ENCODE assay signal across 1 cellular context in genomic region chr17:19507673-19508326, GRCh38.
TF ChIP-seq lines count a peak whose summit lies in the region.

No MANE protein-coding gene starts in this region.

TF ChIP-seq in GM12878, 131 proteins besides CTCF, POLR2A, EP300 and RAD21 (continued from another document and continues in another):
- TF ChIP-seq CBFB (IDR thresholded peaks at IDR 0.05; ENCODE audit: low read depth): 0 out of 2 replicates have a peak, but pooled peaks have one; percentile 54
- no peak for TF ChIP-seq HDAC2 (IDR thresholded peaks at IDR 0.05)
- TF ChIP-seq CREM (IDR thresholded peaks at IDR 0.05; ENCODE audit: low read depth): peak; percentile 50; the same call in 1 of the 2 replicates
- TF ChIP-seq RAD51 (IDR thresholded peaks at IDR 0.05): no peak
- no peak for TF ChIP-seq WRNIP1 (IDR thresholded peaks at IDR 0.05; ENCODE audit: borderline replicate concordance, low read depth, low read length)
- no peak for TF ChIP-seq BACH1 (IDR thresholded peaks at IDR 0.05; ENCODE audit: borderline replicate concordance)
- peak; percentile 66; the same call in 1 of the 2 replicates for TF ChIP-seq GABPA (IDR thresholded peaks at IDR 0.05; ENCODE audit: low read depth)
- no peak for TF ChIP-seq CHD4 (IDR thresholded peaks at IDR 0.05)
- 0 out of 3 replicates have a peak, but pooled peaks have one; percentile 21 for TF ChIP-seq POU2F2 (IDR thresholded peaks at IDR 0.05; ENCODE audit: borderline replicate concordance, low read depth, low read length)
- TF ChIP-seq RFX5 (IDR thresholded peaks at IDR 0.05; ENCODE audit: low read depth, low read length): no peak
- no peak for TF ChIP-seq GATAD2B (conservative IDR thresholded peaks at IDR 0.05; ENCODE audit: low read depth)
- TF ChIP-seq E2F8 (IDR thresholded peaks at IDR 0.05; ENCODE audit: low read depth, partially characterized antibody): peak; percentile 34
- no peak for TF ChIP-seq CREB1 (IDR thresholded peaks at IDR 0.05; ENCODE audit: low read depth)
- TF ChIP-seq, protein P1, sequence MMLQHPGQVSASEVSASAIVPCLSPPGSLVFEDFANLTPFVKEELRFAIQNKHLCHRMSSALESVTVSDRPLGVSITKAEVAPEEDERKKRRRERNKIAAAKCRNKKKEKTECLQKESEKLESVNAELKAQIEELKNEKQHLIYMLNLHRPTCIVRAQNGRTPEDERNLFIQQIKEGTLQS (IDR thresholded peaks at IDR 0.05; ENCODE audit: borderline replicate concordance, extremely low read depth, low read depth, low read length): no peak
- TF ChIP-seq SKIL (IDR thresholded peaks at IDR 0.05; ENCODE audit: low read depth, poor library complexity, severe bottlenecking): peak; percentile 51
- 0 out of 4 replicates have a peak, but pooled peaks of 1 of the 2 experiments have one; percentile 50 for TF ChIP-seq CEBPB (IDR thresholded peaks at IDR 0.05; ENCODE audit: borderline replicate concordance in 1 of 2, low read depth in 2 of 2, low read length in 2 of 2)
- no peak; the same call in 1 of the 2 replicates for TF ChIP-seq HCFC1 (IDR thresholded peaks at IDR 0.05; ENCODE audit: low read length)
- no peak for TF ChIP-seq CEBPZ (IDR thresholded peaks at IDR 0.05; ENCODE audit: low read depth, low read length)
- TF ChIP-seq, protein P2, sequence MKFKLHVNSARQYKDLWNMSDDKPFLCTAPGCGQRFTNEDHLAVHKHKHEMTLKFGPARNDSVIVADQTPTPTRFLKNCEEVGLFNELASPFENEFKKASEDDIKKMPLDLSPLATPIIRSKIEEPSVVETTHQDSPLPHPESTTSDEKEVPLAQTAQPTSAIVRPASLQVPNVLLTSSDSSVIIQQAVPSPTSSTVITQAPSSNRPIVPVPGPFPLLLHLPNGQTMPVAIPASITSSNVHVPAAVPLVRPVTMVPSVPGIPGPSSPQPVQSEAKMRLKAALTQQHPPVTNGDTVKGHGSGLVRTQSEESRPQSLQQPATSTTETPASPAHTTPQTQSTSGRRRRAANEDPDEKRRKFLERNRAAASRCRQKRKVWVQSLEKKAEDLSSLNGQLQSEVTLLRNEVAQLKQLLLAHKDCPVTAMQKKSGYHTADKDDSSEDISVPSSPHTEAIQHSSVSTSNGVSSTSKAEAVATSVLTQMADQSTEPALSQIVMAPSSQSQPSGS (IDR thresholded peaks at IDR 0.05; ENCODE audit: low read length): no peak
- no peak for TF ChIP-seq E4F1 (IDR thresholded peaks at IDR 0.05; ENCODE audit: borderline replicate concordance, partially characterized antibody)
- no peak for TF ChIP-seq SP1 (IDR thresholded peaks at IDR 0.05; ENCODE audit: low read depth, low read length)
- peak; percentile 53 for TF ChIP-seq EED (IDR thresholded peaks at IDR 0.05; ENCODE audit: low read depth)
- TF ChIP-seq, protein P3, sequence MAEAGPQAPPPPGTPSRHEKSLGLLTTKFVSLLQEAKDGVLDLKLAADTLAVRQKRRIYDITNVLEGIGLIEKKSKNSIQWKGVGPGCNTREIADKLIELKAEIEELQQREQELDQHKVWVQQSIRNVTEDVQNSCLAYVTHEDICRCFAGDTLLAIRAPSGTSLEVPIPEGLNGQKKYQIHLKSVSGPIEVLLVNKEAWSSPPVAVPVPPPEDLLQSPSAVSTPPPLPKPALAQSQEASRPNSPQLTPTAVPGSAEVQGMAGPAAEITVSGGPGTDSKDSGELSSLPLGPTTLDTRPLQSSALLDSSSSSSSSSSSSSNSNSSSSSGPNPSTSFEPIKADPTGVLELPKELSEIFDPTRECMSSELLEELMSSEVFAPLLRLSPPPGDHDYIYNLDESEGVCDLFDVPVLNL (IDR thresholded peaks at IDR 0.05; ENCODE audit: low read depth, low read length): no peak
- TF ChIP-seq NFIC (IDR thresholded peaks at IDR 0.05; ENCODE audit: low read depth, low read length): no peak; the same call in 1 of the 2 replicates
- TF ChIP-seq, protein P4, sequence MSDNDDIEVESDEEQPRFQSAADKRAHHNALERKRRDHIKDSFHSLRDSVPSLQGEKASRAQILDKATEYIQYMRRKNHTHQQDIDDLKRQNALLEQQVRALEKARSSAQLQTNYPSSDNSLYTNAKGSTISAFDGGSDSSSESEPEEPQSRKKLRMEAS (IDR thresholded peaks at IDR 0.05; ENCODE audit: low read depth, low read length): no peak; the same call in 1 of the 2 replicates
- TF ChIP-seq TARDBP (IDR thresholded peaks at IDR 0.05; ENCODE audit: borderline replicate concordance): peak; percentile 98
- no peak for TF ChIP-seq DPF2 (IDR thresholded peaks at IDR 0.05)
- no peak for TF ChIP-seq ESRRA (IDR thresholded peaks at IDR 0.05; ENCODE audit: low read length)
- TF ChIP-seq MTA2 (IDR thresholded peaks at IDR 0.05; ENCODE audit: low read depth): no peak
- TF ChIP-seq RB1 (IDR thresholded peaks at IDR 0.05; ENCODE audit: borderline replicate concordance): peak; percentile 83; the same call in 1 of the 2 replicates
- TF ChIP-seq BRCA1 (IDR thresholded peaks at IDR 0.05; ENCODE audit: low read depth, low read length): no peak
- TF ChIP-seq SREBF2 (IDR thresholded peaks at IDR 0.05; ENCODE audit: low read length): peak; percentile 99
- 0 out of 2 replicates have a peak, but pooled peaks have one; percentile 56 for TF ChIP-seq ZSCAN29 (IDR thresholded peaks at IDR 0.05)
- no peak for TF ChIP-seq SUPT20H (IDR thresholded peaks at IDR 0.05; ENCODE audit: borderline replicate concordance, control insufficient read depth, low read depth, low read length)
- TF ChIP-seq SIX5 (IDR thresholded peaks at IDR 0.05; ENCODE audit: low read depth, low read length, severe bottlenecking): no peak
- no peak for TF ChIP-seq BCL11A (IDR thresholded peaks at IDR 0.05; ENCODE audit: low read depth, low read length)
- no peak for TF ChIP-seq SUZ12 (IDR thresholded peaks at IDR 0.05; ENCODE audit: unreplicated experiment)
- TF ChIP-seq PAX8 (IDR thresholded peaks at IDR 0.05): no peak
- TF ChIP-seq BHLHE40 (IDR thresholded peaks at IDR 0.05; ENCODE audit: borderline replicate concordance in 1 of 2, low read depth in 2 of 2, low read length in 1 of 2): 0 out of 4 replicates have a peak, but pooled peaks of 1 of the 2 experiments have one; percentile 14
- TF ChIP-seq, protein P5, sequence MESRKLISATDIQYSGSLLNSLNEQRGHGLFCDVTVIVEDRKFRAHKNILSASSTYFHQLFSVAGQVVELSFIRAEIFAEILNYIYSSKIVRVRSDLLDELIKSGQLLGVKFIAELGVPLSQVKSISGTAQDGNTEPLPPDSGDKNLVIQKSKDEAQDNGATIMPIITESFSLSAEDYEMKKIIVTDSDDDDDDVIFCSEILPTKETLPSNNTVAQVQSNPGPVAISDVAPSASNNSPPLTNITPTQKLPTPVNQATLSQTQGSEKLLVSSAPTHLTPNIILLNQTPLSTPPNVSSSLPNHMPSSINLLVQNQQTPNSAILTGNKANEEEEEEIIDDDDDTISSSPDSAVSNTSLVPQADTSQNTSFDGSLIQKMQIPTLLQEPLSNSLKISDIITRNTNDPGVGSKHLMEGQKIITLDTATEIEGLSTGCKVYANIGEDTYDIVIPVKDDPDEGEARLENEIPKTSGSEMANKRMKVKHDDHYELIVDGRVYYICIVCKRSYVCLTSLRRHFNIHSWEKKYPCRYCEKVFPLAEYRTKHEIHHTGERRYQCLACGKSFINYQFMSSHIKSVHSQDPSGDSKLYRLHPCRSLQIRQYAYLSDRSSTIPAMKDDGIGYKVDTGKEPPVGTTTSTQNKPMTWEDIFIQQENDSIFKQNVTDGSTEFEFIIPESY (IDR thresholded peaks at IDR 0.05): no peak
- 0 out of 2 replicates have a peak, but pooled peaks have one; percentile 7 for TF ChIP-seq TCF12 (IDR thresholded peaks at IDR 0.05; ENCODE audit: low read depth, low read length)
- 0 out of 2 replicates have a peak, but pooled peaks have one; percentile 72 for TF ChIP-seq CBX5 (IDR thresholded peaks at IDR 0.05; ENCODE audit: low read depth)
